Comparison of ENCODE assay signal across 18 cellular contexts in genomic region chr19:11652056-11652455, GRCh38. TPM values are rescaled to one million over a fixed set of nuclear protein-coding genes. Genes with fewer than 3 reads are reported as not detected.
A peak's percentile ranks its signal among the peaks of the same experiment; 100 is the strongest.
DNase-seq lines count a peak whose midpoint lies in the region; TF ChIP-seq lines count a peak whose summit lies in the region.
"Had no signal": no experiment of that assay in that cellular context is flagged by ENCODE, and none has a peak within 500 bp of the region (broad histone marks: within the 10 kb centered on the region; RNA-seq: fewer than 3 reads in every experiment).

No MANE protein-coding gene starts in this region.

- CTCF ChIA-PET in OCI-LY7 (lab: Charles Lee; ENCODE audit: unreplicated experiment), result no interaction called here

- H3K9me3 ChIP-seq in OCI-LY7 (ENCODE audit: low read length), result no peaks in the 10 kb centered on the region

- H3K27me3 Mint-ChIP-seq in endothelial cell (ENCODE audit: unreplicated experiment), result peaks cover 2% of the 10 kb centered on the region

- TSS peak; percentile 55 for BruUV-seq in OCI-LY7 (replicated peaks; lab: Mats Ljungman, UMichigan)

- H3K9me3 Mint-ChIP-seq in endothelial cell (ENCODE audit: unreplicated experiment), result peaks cover 19% of the 10 kb centered on the region

- peaks cover 51% of the 10 kb centered on the region for H3K36me3 Mint-ChIP-seq in endothelial cell (ENCODE audit: low read depth, unreplicated experiment)

- no peak overlapping the region for H3K4me3 ChIP-seq in OCI-LY7 (ENCODE audit: low read depth, low read length, poor library complexity, severe bottlenecking)
- H3K4me3 ChIP-seq: A549, GM12878 had no signal

- POLR2A ChIA-PET in OCI-LY7 (lab: Charles Lee), result interaction anchor here (0.6 kb wide), 1 partner anchor 9 kb away, joined by 4 read pairs; no protein-coding TSS in a partner anchor

- H2AFZ ChIP-seq in OCI-LY7 (ENCODE audit: low read length), result no peak overlapping the region

- H3K4me3 Mint-ChIP-seq in endothelial cell (ENCODE audit: unreplicated experiment), result peak overlapping the region; percentile 49
- H3K4me3 Mint-ChIP-seq: CD14-positive monocyte; CD4-positive, alpha-beta memory T cell had no signal

- no peak for TF ChIP-seq CTCF in OCI-LY7 (conservative IDR thresholded peaks at IDR 0.05; ENCODE audit: low read length)
- no peak for TF ChIP-seq CTCF in endothelial cell (IDR thresholded peaks at IDR 0.05; ENCODE audit: unreplicated experiment)

- intact Hi-C loops in OCI-LY7 (cut with micrococcal nuclease; ENCODE audit: unreplicated experiment), result no loop called here

- peak; percentile 14 for DNase-seq in DMS53 (lab: John Stamatoyannopoulos, UW)
- no peak for DNase-seq in DMS53 treated with DMSO at 0.1 percent for 48 hours (lab: John Stamatoyannopoulos, UW; ENCODE audit: unreplicated experiment)
- DNase-seq in OCI-LY7 (ENCODE audit: low spot score), result no peak
- no peak for DNase-seq in endothelial cell (ENCODE audit: low spot score)
- DNase-seq in NCI-H82 (lab: John Stamatoyannopoulos, UW), result no peak
- DNase-seq in stimulated activated CD4-positive, alpha-beta T cell treated with anti-CD3 and anti-CD28 coated beads, Interleukin-2, amount 100 ng/mL, for 24 hours, result no peak
- DNase-seq in NCI-H1048 (lab: John Stamatoyannopoulos, UW), result no peak
- DNase-seq: AML-193; CD4-positive, alpha-beta memory T cell; DMS153; DND-41; EL; GOT3; H7 had no signal

- H4K20me1 ChIP-seq in OCI-LY7 (ENCODE audit: insufficient read depth, low read length), result no peaks in the 10 kb centered on the region

- no peaks in the 10 kb centered on the region for H3K4me1 Mint-ChIP-seq in endothelial cell (ENCODE audit: unreplicated experiment)
- H3K4me1 Mint-ChIP-seq: CD14-positive monocyte; CD4-positive, alpha-beta memory T cell had no signal

- no peaks in the 10 kb centered on the region for H3K79me2 ChIP-seq in OCI-LY7 (ENCODE audit: insufficient read depth, low read depth, low read length)

- H3K9me2 ChIP-seq in OCI-LY7 (ENCODE audit: insufficient read depth, low read length), result no peaks in the 10 kb centered on the region

- no peak overlapping the region for H3K27ac ChIP-seq in OCI-LY7 (ENCODE audit: low read depth, low read length, poor library complexity, severe bottlenecking)
- H3K27ac ChIP-seq: 22Rv1, A549 had no signal

- no peaks in the 10 kb centered on the region for H3K4me1 ChIP-seq in OCI-LY7 (ENCODE audit: insufficient read depth, low read length, poor library complexity, severe bottlenecking)
- H3K4me1 ChIP-seq: A549 had no signal

- peaks cover 38% of the 10 kb centered on the region for H3K36me3 ChIP-seq in OCI-LY7 (ENCODE audit: insufficient read depth, low read length)

- H3K27ac Mint-ChIP-seq in endothelial cell (ENCODE audit: unreplicated experiment), result no peak overlapping the region
- H3K27ac Mint-ChIP-seq: CD14-positive monocyte; CD4-positive, alpha-beta memory T cell had no signal

- no peak overlapping the region for H3K4me2 ChIP-seq in OCI-LY7 (ENCODE audit: low read length)
- H3K4me2 ChIP-seq: A549 had no signal

RNA-seq across cellular contexts. Expression of gene ZNF627, which starts 54.8 kb away (rescaled TPM):
- 8.0 and 11.0 TPM in 2 replicates for total RNA-seq in OCI-LY7 (2014; rRNA removed; shearing (Covaris generic))
- total RNA-seq in OCI-LY7 (2022) (16.0 and 16.8 TPM in 2 replicates), endothelial cell (ENCODE audit: unreplicated experiment) (21.9 TPM)
